Comparison of ENCODE assay signal across 8 cellular contexts in genomic region chr2:112584134-112584890, GRCh38. TPM values are rescaled to one million over a fixed set of nuclear protein-coding genes. Genes with fewer than 3 reads are reported as not detected.
DNase-seq lines count a peak whose midpoint lies in the region; ATAC-seq and TF ChIP-seq lines count a peak whose summit lies in the region.

CHCHD5 (plus strand) TSS chr2:112584609; CDS start chr2:112584648, 39 bp downstream.

- H3K36me3 ChIP-seq in BJ (ENCODE audit: control insufficient read depth, insufficient read depth, low read length): no peaks in the 10 kb centered on the region

- peak within 1 kb of the TSS; percentile 69 for H3K4me3 ChIP-seq in BJ (ENCODE audit: low read depth, low read length)

- ATAC-seq in GM19324 (IDR thresholded peaks at IDR 0.05; ENCODE audit: low FRiP score, unreplicated experiment) (peak; percentile 93), HG03460 (IDR thresholded peaks at IDR 0.05; ENCODE audit: unreplicated experiment) (peak; percentile 89)

- no peaks in the 10 kb centered on the region for H3K27me3 ChIP-seq in BJ (ENCODE audit: control insufficient read depth, insufficient read depth, low read length)

- TF ChIP-seq CTCF in BJ (IDR thresholded peaks at IDR 0.05; ENCODE audit: insufficient read depth, low read depth, low read length): peak; percentile 16; the same call in 1 of the 2 replicates

- CTCF ChIA-PET in BJ (lab: Yijun Ruan, JAX): interaction anchor here (0.6 to 3.3 kb wide), 12 partner anchors 9 to 697 kb away, joined by 3 to 19 read pairs (median 3); no protein-coding TSS in a partner anchor

- DNase-seq in BJ (ENCODE audit: low read depth) (peak; percentile 79), NCI-H69 (lab: John Stamatoyannopoulos, UW) (peak; percentile 94), cortex of kidney (lab: John Stamatoyannopoulos, UW) (peak; percentile 40), left kidney (ENCODE audit: low read depth, low spot score) (peak; percentile 98)
- peak; percentile 90 for DNase-seq in activated CD4-positive, alpha-beta T cell treated with anti-CD3 and anti-CD28 coated beads, Interleukin-2, amount 50 U/mL, for 1 hour
- DNase-seq in stimulated activated CD4-positive, alpha-beta T cell treated with anti-CD3 and anti-CD28 coated beads, Interleukin-1b, Interleukin-23, amount 100 ng/mL, for 48 hours: peak; percentile 96

- POLR2A ChIA-PET in BJ (lab: Charles Lee): no interaction called here

RNA-seq across cellular contexts. Expression of gene CHCHD5, which starts in this region (rescaled TPM):
- 8.1 and 14.9 TPM in 2 replicates for polyA plus RNA-seq in BJ (2011; rRNA removed)
- polyA minus RNA-seq in BJ (2011; rRNA and poly(A)+ RNA removed): 14.2 and 15.1 TPM in 2 replicates

Comparison
In these comparisons a context has a peak if more than half of its experiments do, and no peak if none do; other contexts are left out.
1. Peak in every context shown above with its lines: DNase-seq, ATAC-seq and H3K4me3 ChIP-seq.
2. DNase-seq: peak in every context shown above with its lines; median percentile 98 in left kidney; 96 in stimulated activated CD4-positive, alpha-beta T cell treated with anti-CD3 and anti-CD28 coated beads, Interleukin-1b, Interleukin-23, amount 100 ng/mL, for 48 hours; 94 in NCI-H69; 90 in activated CD4-positive, alpha-beta T cell treated with anti-CD3 and anti-CD28 coated beads, Interleukin-2, amount 50 U/mL, for 1 hour; 79 in BJ; 40 in cortex of kidney.